In genomic region chr6:49849121-49849907, GRCh38 we compare ENCODE assay signal across 8 cellular contexts. TPM values are rescaled to one million over a fixed set of nuclear protein-coding genes. Genes with fewer than 3 reads are reported as not detected.
DNase-seq lines count a peak whose midpoint lies in the region; ATAC-seq and TF ChIP-seq lines count a peak whose summit lies in the region.

No MANE protein-coding gene starts in this region.

- TF ChIP-seq POLR2A in tibial nerve (IDR thresholded peaks at IDR 0.05), result no peak

- in situ Hi-C loops in astrocyte of the spinal cord (cut with HindIII; ENCODE audit: low sequenced_read_pairs), result no loop called here

- H3K9me3 ChIP-seq in tibial nerve, result no peaks in the 10 kb centered on the region

- WGBS in tibial nerve, 2 donors, result 35 to 44% methylated on average over 4 of the region's 4 CpGs

- H3K27ac ChIP-seq in tibial nerve, result no peak overlapping the region

- no peaks in the 10 kb centered on the region for H3K4me1 ChIP-seq in tibial nerve

- peak; percentile 88 for ATAC-seq in GM19438 (IDR thresholded peaks at IDR 0.05; ENCODE audit: low read depth, unreplicated experiment)
- ATAC-seq in HG03354 (IDR thresholded peaks at IDR 0.05; ENCODE audit: poor library complexity, severe bottlenecking, unreplicated experiment), result peak; percentile 92

- DNase-seq in DMS153 (lab: John Stamatoyannopoulos, UW), result peak; percentile 29
- DNase-seq in NCI-H345 (lab: John Stamatoyannopoulos, UW), result peak; percentile 78
- DNase-seq in astrocyte of the spinal cord (ENCODE audit: low read depth, low spot score), result peak; percentile 62
- peak; percentile 89 for DNase-seq in inferior parietal cortex (ENCODE audit: extremely low spot score)
- DNase-seq in tibial nerve (ENCODE audit: low spot score in 2 of 2), result no peak
- no peak for DNase-seq in activated CD8-positive, alpha-beta memory T cell treated with anti-CD3 and anti-CD28 coated beads, Interleukin-2, amount 50 U/mL, for 4 hours

- H3K4me3 ChIP-seq in astrocyte of the spinal cord (ENCODE audit: low read depth, low read length) (no peak overlapping the region), tibial nerve (no peak overlapping the region)

- H3K36me3 ChIP-seq in tibial nerve, result no peaks in the 10 kb centered on the region

- TF ChIP-seq CTCF in astrocyte of the spinal cord (IDR thresholded peaks at IDR 0.05; ENCODE audit: low read depth, low read length) (peak; percentile 42), tibial nerve (IDR thresholded peaks at IDR 0.05) (peak; percentile 45 to 64 (median 61))

- no peak for TF ChIP-seq EP300 in tibial nerve (IDR thresholded peaks at IDR 0.05)

- no peaks in the 10 kb centered on the region for H3K27me3 ChIP-seq in tibial nerve

RNA-seq across cellular contexts. Expression of gene CRISP1, which starts 17.0 kb away (rescaled TPM):
- not detected for total RNA-seq in tibial nerve

Comparison
In these comparisons a context has a peak if more than half of its experiments do, and no peak if none do; other contexts are left out.
1. DNase-seq: peak in DMS153 (single experiment), NCI-H345 (single experiment), astrocyte of the spinal cord (single experiment) and inferior parietal cortex (single experiment); none in tibial nerve (0 of 2) and activated CD8-positive, alpha-beta memory T cell treated with anti-CD3 and anti-CD28 coated beads, Interleukin-2, amount 50 U/mL, for 4 hours (single experiment).